In genomic region chr13:101785858-101786257, GRCh38 we compare ENCODE assay signal across 9 cellular contexts.
DNase-seq lines count a peak whose midpoint lies in the region; ATAC-seq, FAIRE-seq and TF ChIP-seq lines count a peak whose summit lies in the region.
"Had no signal": no experiment of that assay in that cellular context is flagged by ENCODE, and none has a peak within 500 bp of the region (broad histone marks: within the 10 kb centered on the region; RNA-seq: fewer than 3 reads in every experiment).

No MANE protein-coding gene starts in this region.

- TF ChIP-seq CTCF in 22Rv1 (IDR thresholded peaks at IDR 0.05) (peak; percentile 28), bronchial epithelial cell (IDR thresholded peaks at IDR 0.05; ENCODE audit: insufficient read depth, low read length, severe bottlenecking) (peak; percentile 30), neural cell (IDR thresholded peaks at IDR 0.05; ENCODE audit: poor library complexity, severe bottlenecking) (peak; percentile 57)

- no peaks in the 10 kb centered on the region for H3K9me3 ChIP-seq in neural cell (ENCODE audit: low read length)

- no peaks in the 10 kb centered on the region for H3F3A ChIP-seq in neural cell (ENCODE audit: insufficient read depth, low read length, poor library complexity, severe bottlenecking)

- H3K9ac ChIP-seq in neural cell (ENCODE audit: low read length) = no peak overlapping the region
- H3K9ac ChIP-seq: parathyroid adenoma had no signal

- H4K20me1 ChIP-seq in neural cell (ENCODE audit: insufficient read depth) = no peaks in the 10 kb centered on the region

- H3K4me3 ChIP-seq in bronchial epithelial cell (ENCODE audit: low read depth, low read length) (no peak overlapping the region), neural cell (ENCODE audit: low read length) (no peak overlapping the region)

- no peak overlapping the region for H2AFZ ChIP-seq in neural cell (ENCODE audit: low read depth, low read length)
- H2AFZ ChIP-seq: parathyroid adenoma had no signal

- H3K9me2 ChIP-seq in neural cell (ENCODE audit: insufficient read depth, low read length) = no peaks in the 10 kb centered on the region

- no peak for FAIRE-seq in bronchial epithelial cell (lab: Jason Lieb, UNC)

- H3K36me3 ChIP-seq in bronchial epithelial cell (ENCODE audit: control insufficient read depth, insufficient read depth, low read length) (no peaks in the 10 kb centered on the region), neural cell (ENCODE audit: insufficient read depth, low read length) (no peaks in the 10 kb centered on the region)

- TF ChIP-seq RAD21 in neural cell (conservative IDR thresholded peaks at IDR 0.05) = peak; percentile 68

- no peak overlapping the region for H3K4me2 ChIP-seq in neural cell (ENCODE audit: low read length)

- H3K27ac ChIP-seq in 22Rv1 (no peak overlapping the region), neural cell (ENCODE audit: low read length) (no peak overlapping the region)
- H3K27ac ChIP-seq: parathyroid adenoma had no signal

- no peaks in the 10 kb centered on the region for H3K79me2 ChIP-seq in neural cell (replicated peaks; ENCODE audit: insufficient read depth, low read length)
- H3K79me2 ChIP-seq: parathyroid adenoma had no signal

- intact Hi-C loops in sciatic nerve (cut with DNase I) = no loop called here

- no peaks in the 10 kb centered on the region for H3K27me3 ChIP-seq in bronchial epithelial cell (ENCODE audit: control insufficient read depth, insufficient read depth, low read length)
- no peaks in the 10 kb centered on the region for H3K27me3 ChIP-seq in neural cell (ENCODE audit: insufficient read depth, low read depth, low read length)

- ATAC-seq in GM21825 (IDR thresholded peaks at IDR 0.05; ENCODE audit: unreplicated experiment) (peak; percentile 50), HG03571 (IDR thresholded peaks at IDR 0.05; ENCODE audit: unreplicated experiment) (no peak), sciatic nerve (no peak)

- DNase-seq in NCI-H2171 treated with DMSO at 0.1 percent for 48 hours (lab: John Stamatoyannopoulos, UW) = peak; percentile 46
- DNase-seq in bronchial epithelial cell (ENCODE audit: low read depth) = peak; percentile 25
- no peak for DNase-seq in KG1 (lab: John Stamatoyannopoulos, UW)
- no peak for DNase-seq in sciatic nerve (ENCODE audit: low spot score)

- no peak for TF ChIP-seq EP300 in neural cell (conservative IDR thresholded peaks at IDR 0.05; ENCODE audit: poor library complexity, severe bottlenecking)

TF ChIP-seq in neural cell, 6 proteins besides CTCF, POLR2A, EP300 and RAD21:
- no peak for TF ChIP-seq REST (IDR thresholded peaks at IDR 0.05; ENCODE audit: borderline replicate concordance)
- no peak for TF ChIP-seq TAF1 (IDR thresholded peaks at IDR 0.05; ENCODE audit: low read depth)
- TF ChIP-seq SMC3 (conservative IDR thresholded peaks at IDR 0.05; ENCODE audit: poor library complexity) = peak; percentile 73

Comparison
In these comparisons a context has a peak if more than half of its experiments do, and no peak if none do; other contexts are left out.
1. DNase-seq: peak in NCI-H2171 treated with DMSO at 0.1 percent for 48 hours (single experiment) and bronchial epithelial cell (single experiment); none in KG1 (single experiment) and sciatic nerve (single experiment).
2. Peak in every context shown above with its lines, with median percentiles within 50 percentile points of each other: CTCF ChIP-seq.